Comparison of ENCODE assay signal across 24 cellular contexts in genomic region chr16:1073566-1074378, GRCh38. TPM values are rescaled to one million over a fixed set of nuclear protein-coding genes. Genes with fewer than 3 reads are reported as not detected.
DNase-seq lines count a peak whose midpoint lies in the region; ATAC-seq, FAIRE-seq and TF ChIP-seq lines count a peak whose summit lies in the region.
"Had no signal": no experiment of that assay in that cellular context is flagged by ENCODE, and none has a peak within 500 bp of the region (broad histone marks: within the 10 kb centered on the region; RNA-seq: fewer than 3 reads in every experiment).

No MANE protein-coding gene starts in this region.

- H3K4me3 ChIP-seq in mammary epithelial cell (replicated peaks in 1 of 3; ENCODE audit: insufficient read depth in 1 of 3, low read depth in 2 of 3, low read length in 3 of 3) (no peak overlapping the region), K562 (no peak overlapping the region), thoracic aorta (no peak overlapping the region), uterus (no peak overlapping the region)
- H3K4me3 ChIP-seq: prostate gland, SJSA1, transverse colon had no signal

- H3K4me3 Mint-ChIP-seq in MCF 10A (ENCODE audit: unreplicated experiment), result no peak overlapping the region
- H3K4me3 Mint-ChIP-seq: naive B cell; stimulated activated memory B cell treated with anti-CD40 and anti-IgM and Interleukin-4, amounts not matched to agents 10 μg/mL and 1 μg/mL and 100 μg/mL, for 72 hours had no signal

- no peaks in the 10 kb centered on the region for H3K9me3 ChIP-seq in mammary epithelial cell (replicated peaks; ENCODE audit: insufficient read depth, low read length)
- H3K9me3 ChIP-seq in K562 (replicated peaks; ENCODE audit: control insufficient read depth, insufficient read depth, low read depth, low read length), result no peaks in the 10 kb centered on the region
- no peaks in the 10 kb centered on the region for H3K9me3 ChIP-seq in thoracic aorta
- no peaks in the 10 kb centered on the region for H3K9me3 ChIP-seq in uterus
- H3K9me3 ChIP-seq: prostate gland, SJSA1, transverse colon had no signal

- in situ Hi-C loops in mammary epithelial cell (cut with MboI; ENCODE audit: low sequenced_read_pairs in 2 of 2), result loop anchor here in 1 of 2 donors (25.0 kb wide), 1 partner anchor 361 kb away; the partner anchor contains the start of genes ANTKMT, FBXL16 and METRN
- in situ Hi-C loops in K562 (cut with MboI), result no loop called here

- no peaks in the 10 kb centered on the region for H3K36me3 ChIP-seq in mammary epithelial cell (ENCODE audit: insufficient read depth, low read length)
- H3K36me3 ChIP-seq in K562 (ENCODE audit: control insufficient read depth, insufficient read depth, low read length), result no peaks in the 10 kb centered on the region
- H3K36me3 ChIP-seq in thoracic aorta, result no peaks in the 10 kb centered on the region
- H3K36me3 ChIP-seq in uterus, result no peaks in the 10 kb centered on the region
- H3K36me3 ChIP-seq: prostate gland, SJSA1, transverse colon had no signal

- H3K79me2 ChIP-seq in mammary epithelial cell (ENCODE audit: insufficient read depth, low read length) (no peaks in the 10 kb centered on the region), K562 (ENCODE audit: control insufficient read depth, insufficient read depth, low read length) (no peaks in the 10 kb centered on the region)

- BruUV-seq in MCF 10A (replicated peaks; lab: Mats Ljungman, UMichigan) (no TSS peak), mammary epithelial cell (replicated peaks; lab: Mats Ljungman, UMichigan) (no TSS peak), K562 (replicated peaks; lab: Mats Ljungman, UMichigan) (no TSS peak)

- FAIRE-seq in K562 (lab: Jason Lieb, UNC), result no peak
- FAIRE-seq: endometrium had no signal

- TF ChIP-seq CTCF in MCF 10A (IDR thresholded peaks at IDR 0.05; ENCODE audit: unreplicated experiment) (peak; percentile 26), mammary epithelial cell (conservative IDR thresholded peaks at IDR 0.05 in 1 of 2, IDR thresholded peaks at IDR 0.05 in 1 of 2; ENCODE audit: extremely low read depth in 1 of 2, insufficient read depth in 1 of 2, low read depth in 1 of 2, low read length in 2 of 2) (peak in 1 of 2 donors; percentile 15), K562 (IDR thresholded peaks at IDR 0.05 in 2 of 3, conservative IDR thresholded peaks at IDR 0.05 in 1 of 3; ENCODE audit: insufficient read depth in 2 of 3, low read depth in 1 of 3, low read length in 3 of 3) (peak; percentile 25 to 41 (median 38); a peak in 5 of 6 replicates), thoracic aorta (IDR thresholded peaks at IDR 0.05) (peak; percentile 30), uterus (IDR thresholded peaks at IDR 0.05) (no peak)

- H3K27me3 Mint-ChIP-seq in MCF 10A (ENCODE audit: insufficient read depth, unreplicated experiment), result peaks cover 18% of the 10 kb centered on the region

- no peaks in the 10 kb centered on the region for H3K36me3 Mint-ChIP-seq in MCF 10A (ENCODE audit: insufficient read depth, unreplicated experiment)

- WGBS in mammary epithelial cell (ENCODE audit: low coverage, missing lambda C conversion rate), result 28% methylated on average over 14 of the region's 30 CpGs
- 8% methylated on average over 17 of the region's 30 CpGs for WGBS in K562 (ENCODE audit: insufficient coverage, low coverage, missing lambda C conversion rate)

- dilution Hi-C loops in mammary epithelial cell (cut with HindIII; ENCODE audit: low sequenced_read_pairs), result no loop called here

- no peaks in the 10 kb centered on the region for H3K9me1 ChIP-seq in K562 (ENCODE audit: control insufficient read depth, insufficient read depth, low read length)

- TF ChIP-seq EP300 in K562 (IDR thresholded peaks at IDR 0.05; ENCODE audit: low read length), result no peak

- H3K9ac ChIP-seq in mammary epithelial cell (ENCODE audit: insufficient read depth, low read length) (no peak overlapping the region), K562 (ENCODE audit: insufficient read depth in 1 of 2, low read depth in 2 of 2, low read length in 2 of 2) (no peak overlapping the region)

- POLR2A ChIA-PET in MCF 10A (lab: Yijun Ruan, JAX), result no interaction called here
- POLR2A ChIA-PET in K562 (lab: Yijun Ruan, JAX), result interaction anchor here (0.6 kb wide), 1 partner anchor 1616 kb away, joined by 3 read pairs; no protein-coding TSS in a partner anchor

- H3K27me3 ChIP-seq in mammary epithelial cell (ENCODE audit: insufficient read depth, low read length), result peaks cover 17% of the 10 kb centered on the region
- peaks cover 1 to 24% of the 10 kb centered on the region in 2 experiments; a peak in 4 of 5 replicates for H3K27me3 ChIP-seq in K562 (ENCODE audit: control insufficient read depth in 2 of 2, insufficient read depth in 2 of 2, low read length in 2 of 2)
- H3K27me3 ChIP-seq in thoracic aorta (replicated peaks; ENCODE audit: insufficient read depth), result peaks cover 8% of the 10 kb centered on the region
- H3K27me3 ChIP-seq in uterus, result peaks cover 0 to 39% of the 10 kb centered on the region in 2 donors

- H4K20me1 ChIP-seq in mammary epithelial cell (ENCODE audit: insufficient read depth, low read length) (no peaks in the 10 kb centered on the region), K562 (replicated peaks; ENCODE audit: control insufficient read depth, insufficient read depth, low read length) (no peaks in the 10 kb centered on the region; the same call in 1 of the 2 replicates)

- TF ChIP-seq RAD21 in K562 (CRISPR knock-in tag; conservative IDR thresholded peaks at IDR 0.05 in 1 of 2, IDR thresholded peaks at IDR 0.05 in 1 of 2), result no peak

- H3K4me1 Mint-ChIP-seq in MCF 10A (ENCODE audit: insufficient read depth, unreplicated experiment), result peaks cover 10% of the 10 kb centered on the region
- H3K4me1 Mint-ChIP-seq: naive B cell had no signal

- H3K4me1 ChIP-seq in mammary epithelial cell (ENCODE audit: insufficient read depth, low read length), result peaks cover 2% of the 10 kb centered on the region
- H3K4me1 ChIP-seq in K562 (replicated peaks in 1 of 2; ENCODE audit: control insufficient read depth in 2 of 2, insufficient read depth in 2 of 2, low read length in 2 of 2), result peaks cover 0 to 37% of the 10 kb centered on the region in 2 experiments; a peak in 1 of 5 replicates
- H3K4me1 ChIP-seq in thoracic aorta (ENCODE audit: control insufficient read depth in 1 of 2, low read depth in 2 of 2), result peaks cover 21 to 33% of the 10 kb centered on the region in 2 donors
- H3K4me1 ChIP-seq in uterus, result no peaks in the 10 kb centered on the region
- H3K4me1 ChIP-seq: SJSA1 had no signal

- CTCF ChIA-PET in MCF 10A (lab: Yijun Ruan, JAX), result interaction anchor here (0.5 to 0.8 kb wide), 2 partner anchors 13 to 16 kb away, joined by 3 read pairs; no protein-coding TSS in a partner anchor
- CTCF ChIA-PET in mammary epithelial cell (lab: Charles Lee; ENCODE audit: low non-redundant PET), result no interaction called here
- CTCF ChIA-PET in K562 (lab: Yijun Ruan, JAX; ENCODE audit: low intra/inter-chr PET ratio), result interaction anchor here (0.6 kb wide), 1 partner anchor 28 kb away, joined by 3 read pairs; no protein-coding TSS in a partner anchor

- H3K4me2 ChIP-seq in mammary epithelial cell (ENCODE audit: insufficient read depth, low read depth, low read length) (no peak overlapping the region), K562 (ENCODE audit: insufficient read depth, low read length) (no peak overlapping the region)

- intact Hi-C loops in MCF 10A (cut with micrococcal nuclease), result no loop called here
- intact Hi-C loops in mammary epithelial cell (cut with micrococcal nuclease), result no loop called here
- intact Hi-C loops in K562 (cut with micrococcal nuclease), result no loop called here
- intact Hi-C loops in uterus (cut with DNase I; ENCODE audit: low total_unique reads), result no loop called here

- DNase-seq in MCF 10A (ENCODE audit: unreplicated experiment) (no peak), mammary epithelial cell (no peak), K562 (ENCODE audit: extremely low read depth in 1 of 4, low spot score in 3 of 4) (peak in 3 of 4 experiments; percentile 24 to 40 (median 30)), iPS DF 19.7 (ENCODE audit: low read depth, low spot score) (peak; percentile 20), thoracic aorta (ENCODE audit: low spot score) (no peak), uterus (no peak)
- no peak for DNase-seq in activated CD8-positive, alpha-beta memory T cell treated with anti-CD3 and anti-CD28 coated beads for 24 hours
- DNase-seq: 8988T; activated effector memory CD4-positive, alpha-beta T cell treated with anti-CD3 and anti-CD28 coated beads, Interleukin-2, amount 50 U/mL, for 16 hours; amygdala; cerebellar nuclear complex; DMS53; foreskin fibroblast; naive B cell; NCI-H1930; NCI-H446; transverse colon had no signal

- ATAC-seq in K562 (peak; percentile 58; the same call in 2 of the 3 replicates), thoracic aorta (ENCODE audit: insufficient number of reproducible peaks, low FRiP score, low read depth) (no peak), HG02884 (IDR thresholded peaks at IDR 0.05; ENCODE audit: unreplicated experiment) (no peak)
- ATAC-seq: stimulated activated memory B cell treated with anti-CD40 and anti-IgM and Interleukin-4, amounts not matched to agents 10 μg/mL and 1 μg/mL and 100 μg/mL, for 72 hours had no signal

- no peak overlapping the region for H3K27ac ChIP-seq in mammary epithelial cell (ENCODE audit: insufficient read depth, low read depth, low read length)
- no peak overlapping the region for H3K27ac ChIP-seq in K562 (ENCODE audit: extremely low read depth, low read depth, low read length)
- no peak overlapping the region for H3K27ac ChIP-seq in thoracic aorta
- no peak overlapping the region for H3K27ac ChIP-seq in uterus
- H3K27ac ChIP-seq: C4-2B, prostate gland, SJSA1, transverse colon had no signal

- H3K27ac Mint-ChIP-seq in MCF 10A (ENCODE audit: low read depth, unreplicated experiment), result no peak overlapping the region
- H3K27ac Mint-ChIP-seq: stimulated activated memory B cell treated with anti-CD40 and anti-IgM and Interleukin-4, amounts not matched to agents 10 μg/mL and 1 μg/mL and 100 μg/mL, for 72 hours had no signal

- TF ChIP-seq POLR2A in K562 (conservative IDR thresholded peaks at IDR 0.05) (no peak), uterus (IDR thresholded peaks at IDR 0.05) (no peak)

- H3K9me3 Mint-ChIP-seq in MCF 10A (ENCODE audit: unreplicated experiment), result no peaks in the 10 kb centered on the region
- H3K9me3 Mint-ChIP-seq: stimulated activated memory B cell treated with anti-CD40 and anti-IgM and Interleukin-4, amounts not matched to agents 10 μg/mL and 1 μg/mL and 100 μg/mL, for 72 hours had no signal

- no peak overlapping the region for H2AFZ ChIP-seq in mammary epithelial cell (ENCODE audit: low read depth, low read length)
- H2AFZ ChIP-seq in K562 (ENCODE audit: low read depth, low read length), result no peak overlapping the region

RNA-seq across cellular contexts. Expression of gene SSTR5, which starts 1.2 kb away (rescaled TPM):
- not detected in 2 replicates for total RNA-seq in MCF 10A (2022)
- not detected for total RNA-seq in mammary epithelial cell
- polyA plus RNA-seq in mammary epithelial cell, result not detected
- polyA minus RNA-seq in mammary epithelial cell, result not detected
- not detected in 2 replicates for total RNA-seq in K562 (2011; cell fraction: chromatin; rRNA removed; ENCODE audit: low replicate concordance)
- not detected in 2 replicates for total RNA-seq in K562 (2011; cell fraction: nucleolus; rRNA removed)
- total RNA-seq in K562 (2011; cell fraction: nucleoplasm; rRNA removed), result not detected in 2 replicates
- not detected in 2 replicates for total RNA-seq in K562 (2014; rRNA removed)
- total RNA-seq in K562 (2014; rRNA removed; fragmentation: Illumina TruSeq; extraction: Trizol), result not detected in 2 replicates
- not detected in 2 replicates for total RNA-seq in K562 (2015; rRNA removed; fragmentation: Illumina TruSeq; extraction: Trizol)
- not detected in 2 replicates for total RNA-seq in K562 (2021)
- not detected in 2 replicates for polyA plus RNA-seq in K562 (2011; rRNA removed)
- not detected in 2 replicates for polyA plus RNA-seq in K562 (2011; cell fraction: cytosol; rRNA removed)
- not detected in 2 replicates for polyA plus RNA-seq in K562 (2011; cell fraction: nucleus; rRNA removed)
- not detected in 2 replicates for polyA plus RNA-seq in K562 (2012)
- not detected in 2 replicates for polyA plus RNA-seq in K562 (2014; fragmentation: Illumina TruSeq; extraction: Trizol)
- polyA plus RNA-seq in K562 (2014; fragmentation: Nextera tagmentation; extraction: Ambion mirVana), result not detected
- polyA plus RNA-seq in K562 (2014; rRNA removed), result not detected in 2 replicates
- not detected in 2 replicates for polyA minus RNA-seq in K562 (2011; rRNA and poly(A)+ RNA removed)
- polyA minus RNA-seq in K562 (2011; cell fraction: cytosol; rRNA and poly(A)+ RNA removed), result not detected in 2 replicates
- polyA minus RNA-seq in K562 (2011; cell fraction: nucleus; rRNA and poly(A)+ RNA removed), result not detected in 2 replicates
- 1 to 10 TPM; 3.0 to 3.8 TPM for total RNA-seq in thoracic aorta
- total RNA-seq in uterus, result not detected
- total RNA-seq: SJSA1, transverse colon had no signal

RNA-seq across cellular contexts. Expression of gene C1QTNF8, which starts 22.3 kb away (rescaled TPM):
- total RNA-seq in MCF 10A (2022) (not detected in 2 replicates), mammary epithelial cell (not detected), K562 (2014; rRNA removed) (not detected in 2 replicates), K562 (2014; rRNA removed; fragmentation: Illumina TruSeq; extraction: Trizol) (not detected in 2 replicates), K562 (2015; rRNA removed; fragmentation: Illumina TruSeq; extraction: Trizol) (not detected in 2 replicates), K562 (2021) (not detected in 2 replicates), thoracic aorta (1 to 10 TPM; 4.3 to 7.0 TPM), uterus (not detected)
- polyA plus RNA-seq in mammary epithelial cell (not detected), K562 (2011; rRNA removed) (not detected in 2 replicates), K562 (2014; fragmentation: Illumina TruSeq; extraction: Trizol) (not detected in 2 replicates), K562 (2014; fragmentation: Nextera tagmentation; extraction: Ambion mirVana) (not detected), K562 (2014; rRNA removed) (not detected in 2 replicates)
- polyA minus RNA-seq in mammary epithelial cell, result not detected
- total RNA-seq in K562 (2011; cell fraction: chromatin; rRNA removed; ENCODE audit: low replicate concordance), result not detected in 2 replicates
- not detected in 2 replicates for total RNA-seq in K562 (2011; cell fraction: nucleolus; rRNA removed)
- not detected in 2 replicates for total RNA-seq in K562 (2011; cell fraction: nucleoplasm; rRNA removed)
- polyA plus RNA-seq in K562 (2011; cell fraction: cytosol; rRNA removed), result not detected in 2 replicates
- polyA plus RNA-seq in K562 (2011; cell fraction: nucleus; rRNA removed), result not detected in 2 replicates
- not detected in 2 replicates for polyA plus RNA-seq in K562 (2012)
- not detected in 2 replicates for polyA minus RNA-seq in K562 (2011; rRNA and poly(A)+ RNA removed)
- not detected in 2 replicates for polyA minus RNA-seq in K562 (2011; cell fraction: cytosol; rRNA and poly(A)+ RNA removed)
- not detected in 2 replicates for polyA minus RNA-seq in K562 (2011; cell fraction: nucleus; rRNA and poly(A)+ RNA removed)
- total RNA-seq: lower leg skin, SJSA1, transverse colon had no signal

Comparison
In these comparisons a context has a peak if more than half of its experiments do, and no peak if none do; other contexts are left out.
1. DNase-seq: peak in K562 (3 of 4) and iPS DF 19.7 (single experiment); none in MCF 10A (single experiment), mammary epithelial cell (single experiment), thoracic aorta (single experiment), activated CD8-positive, alpha-beta memory T cell treated with anti-CD3 and anti-CD28 coated beads for 24 hours (single experiment) and uterus (0 of 2).
2. CTCF ChIP-seq: peak in MCF 10A (single experiment), K562 (3 of 3) and thoracic aorta (single experiment); none in uterus (0 of 4).